In genomic region chr1:235325854-235326253, GRCh38 we compare ENCODE assay signal across 9 cellular contexts. TPM values are rescaled to one million over a fixed set of nuclear protein-coding genes. Genes with fewer than 3 reads are reported as not detected.
DNase-seq lines count a peak whose midpoint lies in the region; ATAC-seq, FAIRE-seq and TF ChIP-seq lines count a peak whose summit lies in the region.
"Had no signal": no experiment of that assay in that cellular context is flagged by ENCODE, and none has a peak within 500 bp of the region (broad histone marks: within the 10 kb centered on the region; RNA-seq: fewer than 3 reads in every experiment).

No MANE protein-coding gene starts in this region.

- 29% methylated on average over 2 of the region's 2 CpGs for WGBS in esophagus muscularis mucosa
- no CpG with 5 or more reads among the region's 2 CpGs for WGBS in trophoblast cell (ENCODE audit: extremely low coverage, insufficient coverage, insufficient read length)

- ATAC-seq in HG03196 (IDR thresholded peaks at IDR 0.05; ENCODE audit: unreplicated experiment) (no peak), GM21737 (IDR thresholded peaks at IDR 0.05; ENCODE audit: unreplicated experiment) (no peak), GM19351 (IDR thresholded peaks at IDR 0.05; ENCODE audit: unreplicated experiment) (no peak)

- H3K36me3 ChIP-seq in GM06990 (ENCODE audit: control insufficient read depth, insufficient read depth, low read length) (no peaks in the 10 kb centered on the region; the same call in none of the 2 replicates), PC-9 (ENCODE audit: low read depth) (peaks cover 18% of the 10 kb centered on the region; the same call in 1 of the 2 replicates), esophagus muscularis mucosa (no peaks in the 10 kb centered on the region), trophoblast cell (ENCODE audit: control insufficient read depth in 1 of 2, insufficient read depth in 2 of 2, low read length in 2 of 2) (peaks cover 0 to 2% of the 10 kb centered on the region in 2 experiments)

- CTCF ChIA-PET in PC-9 (lab: Charles Lee) = interaction anchor here (0.6 kb wide), 2 partner anchors 15 to 37 kb away, joined by 3 to 4 read pairs; no protein-coding TSS in a partner anchor

- H3K14ac ChIP-seq in trophoblast cell (ENCODE audit: low read length) = no peak overlapping the region

- peaks cover 89% of the 10 kb centered on the region for H3K79me2 ChIP-seq in PC-9 (ENCODE audit: low read depth)
- peaks cover 32% of the 10 kb centered on the region for H3K79me2 ChIP-seq in trophoblast cell (ENCODE audit: control insufficient read depth, insufficient read depth, low read length, poor library complexity)

- H2AFZ ChIP-seq in PC-9 = no peak overlapping the region
- H2AFZ ChIP-seq in trophoblast cell (ENCODE audit: insufficient read depth, low read length, poor library complexity) = no peak overlapping the region

- no peak overlapping the region for H2BK120ac ChIP-seq in trophoblast cell (ENCODE audit: insufficient read depth, low read length, poor library complexity)

- no peak overlapping the region for H3K27ac ChIP-seq in PC-9
- peak overlapping the region in 3 of 4 donors; percentile 90 to 99 (median 98) for H3K27ac ChIP-seq in esophagus muscularis mucosa (replicated peaks in 1 of 4)
- no peak overlapping the region for H3K27ac ChIP-seq in trophoblast cell (ENCODE audit: low read depth, low read length)

- H3K4me3 ChIP-seq in GM06990 (replicated peaks; ENCODE audit: low read depth, low read length) (peak overlapping the region; percentile 98), PC-9 (peak overlapping the region; percentile 89), esophagus muscularis mucosa (peak overlapping the region; percentile 73 to 100 (median 86)), trophoblast cell (ENCODE audit: low read depth, low read length) (no peak overlapping the region)

- no peak for TF ChIP-seq EP300 in esophagus muscularis mucosa (IDR thresholded peaks at IDR 0.05)

- TF ChIP-seq POLR2A in esophagus muscularis mucosa (IDR thresholded peaks at IDR 0.05; ENCODE audit: low read depth) = no peak
- TF ChIP-seq POLR2A in H54 (IDR thresholded peaks at IDR 0.05; ENCODE audit: low read depth, low read length) = no peak

- H3K4ac ChIP-seq in trophoblast cell (ENCODE audit: low read depth, low read length) = peak overlapping the region; percentile 56

- intact Hi-C loops in PC-9 (cut with micrococcal nuclease; ENCODE audit: unreplicated experiment) = loop anchor here (5.0 to 10.0 kb wide), 3 partner anchors 164 to 954 kb away; partner anchors contain the start of genes COA6, RBM34 and TOMM20
- intact Hi-C loops in esophagus muscularis mucosa (cut with DNase I) = loop anchor here (5.0 to 10.0 kb wide), 4 partner anchors 74 to 201 kb away; partner anchors contain the start of genes B3GALNT2 and TOMM20

- no peak overlapping the region for H4K8ac ChIP-seq in trophoblast cell (ENCODE audit: low read depth, low read length)

- peaks cover 23% of the 10 kb centered on the region for H3K79me1 ChIP-seq in trophoblast cell (ENCODE audit: low read length)

- no peak overlapping the region for H3K18ac ChIP-seq in trophoblast cell (ENCODE audit: low read length)

- H3K9me2 ChIP-seq in PC-9 (ENCODE audit: insufficient read depth) = no peaks in the 10 kb centered on the region

- FAIRE-seq in H54 (lab: Jason Lieb, UNC) = no peak

- H4K91ac ChIP-seq in trophoblast cell (ENCODE audit: low read depth, low read length) = no peak overlapping the region

- POLR2A ChIA-PET in PC-9 (lab: Charles Lee; ENCODE audit: unreplicated experiment) = interaction anchor here (0.6 kb wide), 2 partner anchors 62 to 914 kb away, joined by 5 to 6 read pairs; no protein-coding TSS in a partner anchor

- H4K20me1 ChIP-seq in PC-9 (ENCODE audit: insufficient read depth) = peaks cover 37% of the 10 kb centered on the region

- no peak overlapping the region for H3K9ac ChIP-seq in trophoblast cell (ENCODE audit: low read length)

- DNase-seq in GM06990 (ENCODE audit: extremely low read depth, insufficient read length) = no peak
- no peak for DNase-seq in PC-9
- no peak for DNase-seq in esophagus muscularis mucosa (ENCODE audit: extremely low spot score)
- no peak for DNase-seq in trophoblast cell
- DNase-seq in H54 (ENCODE audit: insufficient read length, low spot score) = no peak
- DNase-seq: NCI-H1048 had no signal

- H3F3A ChIP-seq in PC-9 (ENCODE audit: insufficient read depth, low read depth) = peaks cover 16% of the 10 kb centered on the region

- no peak overlapping the region for H3K23ac ChIP-seq in trophoblast cell (ENCODE audit: low read length)

- peaks cover 29% of the 10 kb centered on the region for H3K4me1 ChIP-seq in PC-9 (replicated peaks; ENCODE audit: insufficient read depth)
- peaks cover 50 to 75% (median 74%) of the 10 kb centered on the region in 4 donors for H3K4me1 ChIP-seq in esophagus muscularis mucosa
- no peaks in the 10 kb centered on the region for H3K4me1 ChIP-seq in trophoblast cell (ENCODE audit: control insufficient read depth in 1 of 2, insufficient read depth in 2 of 2, low read length in 2 of 2)

- H2AK5ac ChIP-seq in trophoblast cell (ENCODE audit: low read length) = no peak overlapping the region

- no peaks in the 10 kb centered on the region for H3K9me3 ChIP-seq in PC-9 (ENCODE audit: insufficient read depth, low read depth)
- H3K9me3 ChIP-seq in esophagus muscularis mucosa = no peaks in the 10 kb centered on the region
- no peaks in the 10 kb centered on the region for H3K9me3 ChIP-seq in trophoblast cell (ENCODE audit: insufficient read depth, low read depth, low read length)

- peak overlapping the region; percentile 94 for H3K4me2 ChIP-seq in PC-9
- peak overlapping the region; percentile 8 for H3K4me2 ChIP-seq in trophoblast cell (ENCODE audit: low read length)

- no peak overlapping the region for H2BK5ac ChIP-seq in trophoblast cell (ENCODE audit: low read depth, low read length, poor library complexity)

- H4K12ac ChIP-seq in trophoblast cell (ENCODE audit: low read depth, low read length) = no peak overlapping the region

- no peaks in the 10 kb centered on the region for H3K27me3 ChIP-seq in GM06990 (replicated peaks; ENCODE audit: control insufficient read depth, insufficient read depth, low read length)
- H3K27me3 ChIP-seq in PC-9 (ENCODE audit: insufficient read depth, low read depth) = no peaks in the 10 kb centered on the region
- H3K27me3 ChIP-seq in esophagus muscularis mucosa = no peaks in the 10 kb centered on the region
- no peaks in the 10 kb centered on the region for H3K27me3 ChIP-seq in trophoblast cell (ENCODE audit: insufficient read depth, low read length)

- BruUV-seq in PC-9 (replicated peaks; lab: Mats Ljungman, UMichigan) = no TSS peak

- no peak overlapping the region for H2BK12ac ChIP-seq in trophoblast cell (ENCODE audit: low read length)

- TF ChIP-seq CTCF in GM06990 (IDR thresholded peaks at IDR 0.05; ENCODE audit: insufficient read depth, low read length, poor library complexity, severe bottlenecking) = no peak
- no peak for TF ChIP-seq CTCF in PC-9 (conservative IDR thresholded peaks at IDR 0.05)
- no peak for TF ChIP-seq CTCF in esophagus muscularis mucosa (IDR thresholded peaks at IDR 0.05)

RNA-seq across cellular contexts. Expression of gene ARID4B, which starts 2.1 kb away (rescaled TPM):
- total RNA-seq in PC-9 (2021) (42.6 and 47.1 TPM in 2 replicates), esophagus muscularis mucosa (10 to 100 TPM; 23.0 to 38.2 (median 29.2) TPM)
- polyA plus RNA-seq in trophoblast cell (2013) = 24.9 and 25.2 TPM in 2 replicates

RNA-seq across cellular contexts. Expression of gene GGPS1, which starts 2.5 kb away (rescaled TPM):
- total RNA-seq in PC-9 (2021) = 47.4 and 61.7 TPM in 2 replicates
- total RNA-seq in esophagus muscularis mucosa = 10 to 100 TPM; 25.7 to 30.5 (median 28.7) TPM
- 52.1 and 52.6 TPM in 2 replicates for polyA plus RNA-seq in trophoblast cell (2013)

RNA-seq across cellular contexts. Expression of gene TBCE, which starts 41.4 kb away (rescaled TPM):
- total RNA-seq in PC-9 (2021) (18.9 and 22.8 TPM in 2 replicates), esophagus muscularis mucosa (10 to 100 TPM; 10.6 to 21.6 (median 15.3) TPM)
- 26.9 and 28.1 TPM in 2 replicates for polyA plus RNA-seq in trophoblast cell (2013)

Comparison
In these comparisons a context has a peak if more than half of its experiments do, and no peak if none do; other contexts are left out.
1. H3K27ac ChIP-seq: peak in esophagus muscularis mucosa (3 of 4); none in PC-9 (single experiment) and trophoblast cell (single experiment).